In genomic region chr10:117375360-117376147, GRCh38 we compare ENCODE assay signal across 8 cellular contexts. TPM values are rescaled to one million over a fixed set of nuclear protein-coding genes. Genes with fewer than 3 reads are reported as not detected.
DNase-seq lines count a peak whose midpoint lies in the region; ATAC-seq, FAIRE-seq and TF ChIP-seq lines count a peak whose summit lies in the region.

Gene PDZD8 (minus strand): TSS chr10:117375440. CDS start chr10:117375227, 213 bp downstream.

- H3K9me2 ChIP-seq in OCI-LY7 (ENCODE audit: insufficient read depth, low read length) = no peaks in the 10 kb centered on the region

- peak within 1 kb of the TSS; percentile 19; the same call in 1 of the 2 replicates for H3K27ac ChIP-seq in HUES6 (ENCODE audit: low read depth, low read length)
- H3K27ac ChIP-seq in OCI-LY7 (ENCODE audit: low read depth, low read length, poor library complexity, severe bottlenecking) = peak within 1 kb of the TSS; percentile 34
- peak within 1 kb of the TSS; percentile 83 for H3K27ac ChIP-seq in endothelial cell of umbilical vein (ENCODE audit: insufficient read depth, low read depth, low read length)

- peaks cover 3% of the 10 kb centered on the region for H3K9me3 Mint-ChIP-seq in Calu3 (ENCODE audit: low read depth, unreplicated experiment)

- H3K9ac ChIP-seq in HUES6 (ENCODE audit: low read length) (peak within 1 kb of the TSS; percentile 76), endothelial cell of umbilical vein (replicated peaks; ENCODE audit: extremely low read depth, insufficient read depth, low read length) (peak within 1 kb of the TSS; percentile 86)

- peak within 1 kb of the TSS; percentile 92 for H3K4me3 Mint-ChIP-seq in Calu3 (ENCODE audit: low read depth, unreplicated experiment)

- no peaks in the 10 kb centered on the region for H3K9me1 ChIP-seq in endothelial cell of umbilical vein (replicated peaks; ENCODE audit: control insufficient read depth, extremely low read depth, insufficient read depth, low read length)

- dilution Hi-C loops in endothelial cell of umbilical vein (cut with MboI; ENCODE audit: extremely low pct_ligation_motif_present, low sequenced_read_pairs) = no loop called here

- peak; percentile 87 for ATAC-seq in GM21423 (IDR thresholded peaks at IDR 0.05; ENCODE audit: unreplicated experiment)

- POLR2A ChIA-PET in OCI-LY7 (lab: Charles Lee) (no interaction called here), endothelial cell of umbilical vein (lab: Charles Lee) (no interaction called here)

- H3K36me3 Mint-ChIP-seq in Calu3 (ENCODE audit: insufficient read depth, unreplicated experiment) = peaks cover 52% of the 10 kb centered on the region

- peak within 1 kb of the TSS; percentile 91 for H2AFZ ChIP-seq in OCI-LY7 (ENCODE audit: low read length)
- peak within 1 kb of the TSS; percentile 97 for H2AFZ ChIP-seq in endothelial cell of umbilical vein (ENCODE audit: low read depth, low read length)

- peak; percentile 87 for TF ChIP-seq POLR2A in endothelial cell of umbilical vein (IDR thresholded peaks at IDR 0.05; ENCODE audit: low read depth, low read length)

- H3K9me3 ChIP-seq in HUES6 (ENCODE audit: control insufficient read depth, insufficient read depth, low read depth, low read length) = no peaks in the 10 kb centered on the region
- no peaks in the 10 kb centered on the region for H3K9me3 ChIP-seq in OCI-LY7 (ENCODE audit: low read length)
- no peaks in the 10 kb centered on the region for H3K9me3 ChIP-seq in endothelial cell of umbilical vein (replicated peaks; ENCODE audit: control insufficient read depth, insufficient read depth, low read length)

- CTCF ChIA-PET in Calu3 (lab: Charles Lee) = no interaction called here
- CTCF ChIA-PET in OCI-LY7 (lab: Charles Lee; ENCODE audit: unreplicated experiment) = no interaction called here
- CTCF ChIA-PET in endothelial cell of umbilical vein (lab: Charles Lee) = no interaction called here

- H3K27me3 ChIP-seq in HUES6 (ENCODE audit: control insufficient read depth, insufficient read depth, low read length) (peaks cover 57% of the 10 kb centered on the region), endothelial cell of umbilical vein (ENCODE audit: control insufficient read depth in 2 of 2, insufficient read depth in 2 of 2, low read length in 2 of 2) (peaks cover 22 to 29% of the 10 kb centered on the region in 2 experiments)

- peak within 1 kb of the TSS; percentile 74 for H3K27ac Mint-ChIP-seq in Calu3 (ENCODE audit: unreplicated experiment)

- no peaks in the 10 kb centered on the region for H3K4me1 Mint-ChIP-seq in Calu3 (ENCODE audit: low read depth, unreplicated experiment)

- H3K4me2 ChIP-seq in OCI-LY7 (ENCODE audit: low read length) (peak within 1 kb of the TSS; percentile 98), endothelial cell of umbilical vein (ENCODE audit: insufficient read depth, low read length) (peak within 1 kb of the TSS; percentile 82)

- H3K4me1 ChIP-seq in HUES6 (ENCODE audit: control insufficient read depth, insufficient read depth, low read length) (peaks cover 7% of the 10 kb centered on the region; the same call in 1 of the 2 replicates), OCI-LY7 (ENCODE audit: insufficient read depth, low read length, poor library complexity, severe bottlenecking) (peaks cover 21% of the 10 kb centered on the region), endothelial cell of umbilical vein (ENCODE audit: control insufficient read depth, extremely low read depth, insufficient read depth, low read length) (peaks cover 21% of the 10 kb centered on the region)

- peak; percentile 89 for DNase-seq in Calu3
- DNase-seq in OCI-LY7 (ENCODE audit: low spot score) = peak; percentile 92
- DNase-seq in activated T-cell treated with anti-CD3 and anti-CD28 coated beads for 1 hour (ENCODE audit: low read depth) = peak; percentile 84
- peak; percentile 92 for DNase-seq in endothelial cell of umbilical vein (ENCODE audit: low read depth, low spot score)
- DNase-seq in midbrain (lab: John Stamatoyannopoulos, UW) = peak; percentile 92
- peak; percentile 80 to 87 for DNase-seq in stimulated activated CD8-positive, alpha-beta memory T cell treated with anti-CD3 and anti-CD28 coated beads, Interleukin-2, amount 100 ng/mL, for 1 hour (ENCODE audit: low read depth in 2 of 2)

- TF ChIP-seq CTCF in Calu3 (IDR thresholded peaks at IDR 0.05; ENCODE audit: unreplicated experiment) = no peak
- TF ChIP-seq CTCF in OCI-LY7 (conservative IDR thresholded peaks at IDR 0.05; ENCODE audit: low read length) = no peak
- no peak for TF ChIP-seq CTCF in endothelial cell of umbilical vein (IDR thresholded peaks at IDR 0.05; ENCODE audit: extremely low read depth in 1 of 2, insufficient read depth in 1 of 2, low read depth in 1 of 2, low read length in 2 of 2)

- peaks cover 21% of the 10 kb centered on the region for H3K27me3 Mint-ChIP-seq in Calu3 (ENCODE audit: unreplicated experiment)

- H4K20me1 ChIP-seq in OCI-LY7 (ENCODE audit: insufficient read depth, low read length) = peaks cover 28% of the 10 kb centered on the region
- peaks cover 7% of the 10 kb centered on the region for H4K20me1 ChIP-seq in endothelial cell of umbilical vein (replicated peaks; ENCODE audit: control insufficient read depth, extremely low read depth, insufficient read depth, low read length)

- TSS peak; percentile 37 for BruUV-seq in Calu3 (replicated peaks; lab: Mats Ljungman, UMichigan)
- TSS peak; percentile 60 for BruUV-seq in OCI-LY7 (replicated peaks; lab: Mats Ljungman, UMichigan)
- TSS peak; percentile 84 for BruUV-seq in endothelial cell of umbilical vein (replicated peaks; lab: Mats Ljungman, UMichigan)

- intact Hi-C loops in Calu3 (cut with micrococcal nuclease; ENCODE audit: unreplicated experiment) (no loop called here), OCI-LY7 (cut with micrococcal nuclease; ENCODE audit: unreplicated experiment) (loop anchor here (5.0 kb wide), 1 partner anchor 672 kb away; the partner anchor contains the start of gene RAB11FIP2), endothelial cell of umbilical vein (cut with micrococcal nuclease) (loop anchor here (1.0 to 10.0 kb wide), 8 partner anchors 9 to 1379 kb away; partner anchors contain the start of genes CACUL1, RAB11FIP2 and SHTN1)

- H3K4me3 ChIP-seq in HUES6 (ENCODE audit: low read depth, low read length) (peak within 1 kb of the TSS; percentile 100), OCI-LY7 (ENCODE audit: low read depth, low read length, poor library complexity, severe bottlenecking) (peak within 1 kb of the TSS; percentile 97), endothelial cell of umbilical vein (replicated peaks in 1 of 3; ENCODE audit: insufficient read depth in 1 of 3, low read depth in 1 of 3, low read length in 3 of 3) (peak within 1 kb of the TSS; percentile 47 to 88 (median 84))

- H3K36me3 ChIP-seq in HUES6 (ENCODE audit: control insufficient read depth, insufficient read depth, low read length) (no peaks in the 10 kb centered on the region), OCI-LY7 (ENCODE audit: insufficient read depth, low read length) (peaks cover 5% of the 10 kb centered on the region; the same call in 1 of the 2 replicates), endothelial cell of umbilical vein (ENCODE audit: control insufficient read depth in 2 of 2, extremely low read depth in 1 of 2, insufficient read depth in 2 of 2, low read length in 2 of 2) (no peaks in the 10 kb centered on the region)

- peak; percentile 81 for FAIRE-seq in endothelial cell of umbilical vein (lab: Jason Lieb, UNC)

- H3K79me2 ChIP-seq in OCI-LY7 (ENCODE audit: insufficient read depth, low read depth, low read length) = peaks cover 43% of the 10 kb centered on the region
- H3K79me2 ChIP-seq in endothelial cell of umbilical vein (ENCODE audit: control insufficient read depth, insufficient read depth, low read length) = peaks cover 45% of the 10 kb centered on the region

TF ChIP-seq in endothelial cell of umbilical vein, 7 proteins besides CTCF, POLR2A, EP300 and RAD21:
- TF ChIP-seq, protein P1, sequence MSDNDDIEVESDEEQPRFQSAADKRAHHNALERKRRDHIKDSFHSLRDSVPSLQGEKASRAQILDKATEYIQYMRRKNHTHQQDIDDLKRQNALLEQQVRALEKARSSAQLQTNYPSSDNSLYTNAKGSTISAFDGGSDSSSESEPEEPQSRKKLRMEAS (IDR thresholded peaks at IDR 0.05; ENCODE audit: insufficient read depth, insufficient read length) = peak; percentile 72
- TF ChIP-seq MYC (IDR thresholded peaks at IDR 0.05; ENCODE audit: low read depth, low read length) (no peak), EZH2 (IDR thresholded peaks at IDR 0.05; ENCODE audit: borderline replicate concordance, low read depth, low read length, severe bottlenecking) (no peak), GATA2 (IDR thresholded peaks at IDR 0.05; ENCODE audit: insufficient read depth, insufficient read length, low read depth, low read length) (no peak), POLR2AphosphoS5 (IDR thresholded peaks at IDR 0.05; ENCODE audit: insufficient read depth, low read depth, low read length) (peak; percentile 92), FOS (IDR thresholded peaks at IDR 0.05; ENCODE audit: borderline replicate concordance, insufficient read depth, low read length) (no peak), JUN (IDR thresholded peaks at IDR 0.05; ENCODE audit: borderline replicate concordance, insufficient read depth, insufficient read length, low read depth) (no peak)

RNA-seq across cellular contexts. Expression of gene PDZD8, which starts in this region (rescaled TPM):
- total RNA-seq in Calu3 (2022) = 44.4 and 45.0 TPM in 2 replicates
- 8.6 and 10.5 TPM in 2 replicates for total RNA-seq in OCI-LY7 (2014; rRNA removed; shearing (Covaris generic))
- total RNA-seq in OCI-LY7 (2022) = 26.4 and 28.6 TPM in 2 replicates
- 21.9 and 22.6 TPM in 2 replicates for total RNA-seq in endothelial cell of umbilical vein
- polyA plus RNA-seq in endothelial cell of umbilical vein = 3.8 and 5.9 TPM in 2 replicates
- 9.2 and 9.5 TPM in 2 replicates for polyA plus RNA-seq in endothelial cell of umbilical vein (2011; cell fraction: cytosol; rRNA removed)
- 9.2 and 12.1 TPM in 2 replicates for polyA plus RNA-seq in endothelial cell of umbilical vein (2011; cell fraction: nucleus; rRNA removed)
- 18.0 and 24.7 TPM in 2 replicates for polyA plus RNA-seq in endothelial cell of umbilical vein (2012)
- 25.5 and 32.3 TPM in 2 replicates for polyA minus RNA-seq in endothelial cell of umbilical vein
- polyA minus RNA-seq in endothelial cell of umbilical vein (2011; cell fraction: cytosol; rRNA and poly(A)+ RNA removed) = 76.1 TPM
- polyA minus RNA-seq in endothelial cell of umbilical vein (2011; cell fraction: nucleus; rRNA and poly(A)+ RNA removed) = 21.2 and 26.4 TPM in 2 replicates

Comparison
In these comparisons a context has a peak if more than half of its experiments do, and no peak if none do; other contexts are left out.
1. Peak in every context shown above with its lines: DNase-seq, ATAC-seq, H3K4me3 ChIP-seq and H3K27ac ChIP-seq.
2. H3K27ac ChIP-seq: peak in every context shown above with its lines; median percentile 83 in endothelial cell of umbilical vein; 34 in OCI-LY7; 19 in HUES6.